ENCODE assay signal across 24 cellular contexts in the genomic region with DNA sequence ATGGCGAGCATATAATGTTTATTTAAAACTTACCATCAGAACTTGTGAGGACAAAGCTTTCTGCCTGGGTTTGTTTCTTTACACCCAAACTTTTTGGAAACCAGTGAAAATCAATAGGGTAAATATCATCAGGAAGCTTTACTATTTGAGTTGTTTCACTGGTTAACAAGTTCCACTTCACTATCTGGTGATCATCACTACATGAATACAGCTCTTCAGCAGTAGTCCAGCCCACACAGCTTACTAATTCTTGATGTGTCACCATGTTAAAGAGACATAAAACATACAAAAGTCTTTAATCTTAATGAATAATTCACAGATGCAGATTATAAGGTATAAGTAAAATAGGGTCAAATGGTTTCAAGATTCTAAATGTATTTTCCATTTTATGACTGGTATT. TPM values are rescaled to one million over a fixed set of nuclear protein-coding genes. Genes with fewer than 3 reads are reported as not detected.
DNase-seq lines count a peak whose midpoint lies in the region; ATAC-seq, FAIRE-seq and TF ChIP-seq lines count a peak whose summit lies in the region.
"Had no signal": no experiment of that assay in that cellular context is flagged by ENCODE, and none has a peak within 500 bp of the region (broad histone marks: within the 10 kb centered on the region; RNA-seq: fewer than 3 reads in every experiment).

No MANE protein-coding gene starts in this region.

- dilution Hi-C loops in keratinocyte (cut with MboI; ENCODE audit: extremely low pct_ligation_motif_present, low sequenced_read_pairs), result no loop called here

- H3K4me3 ChIP-seq in bronchial epithelial cell (ENCODE audit: low read depth, low read length), result no peak overlapping the region
- H3K4me3 ChIP-seq in keratinocyte (ENCODE audit: control insufficient read depth in 2 of 3, extremely low read depth in 1 of 3, insufficient read depth in 2 of 3, low read depth in 1 of 3, low read length in 3 of 3), result no peak overlapping the region
- H3K4me3 ChIP-seq in endodermal cell (ENCODE audit: low read length), result no peak overlapping the region
- H3K4me3 ChIP-seq: BLaER1, pancreas, Peyer's patch, right lobe of liver, thoracic aorta, uterus had no signal

- H3K9me3 ChIP-seq in keratinocyte (ENCODE audit: control insufficient read depth, low read depth, low read length) (no peaks in the 10 kb centered on the region), endodermal cell (ENCODE audit: control insufficient read depth, low read length) (no peaks in the 10 kb centered on the region)
- H3K9me3 ChIP-seq: BLaER1, pancreas, Peyer's patch, right lobe of liver, thoracic aorta, uterus had no signal

- peaks cover 19% of the 10 kb centered on the region for H3K4me1 Mint-ChIP-seq in endodermal cell
- H3K4me1 Mint-ChIP-seq: activated CD8-positive, alpha-beta memory T cell treated with anti-CD3 and anti-CD28 coated beads, Interleukin-2, amount 10 ng/mL, durations not matched to agents 7 days and 5 days had no signal

- TF ChIP-seq CTCF in bronchial epithelial cell (IDR thresholded peaks at IDR 0.05; ENCODE audit: insufficient read depth, low read length, severe bottlenecking), result no peak
- TF ChIP-seq CTCF in keratinocyte (optimal IDR thresholded peaks at IDR 0.05 in 1 of 3, IDR thresholded peaks at IDR 0.05 in 1 of 3, conservative IDR thresholded peaks at IDR 0.05 in 1 of 3; ENCODE audit: extremely low read depth in 1 of 3, insufficient read depth in 2 of 3, low read length in 3 of 3), result no peak
- TF ChIP-seq CTCF in endodermal cell (conservative IDR thresholded peaks at IDR 0.05), result no peak

- H3K4me3 Mint-ChIP-seq in endodermal cell, result no peak overlapping the region
- H3K4me3 Mint-ChIP-seq: activated CD8-positive, alpha-beta memory T cell treated with anti-CD3 and anti-CD28 coated beads, Interleukin-2, amount 10 ng/mL, durations not matched to agents 7 days and 5 days; nephron progenitor cell had no signal

- H3K36me3 ChIP-seq in bronchial epithelial cell (ENCODE audit: control insufficient read depth, insufficient read depth, low read length) (no peaks in the 10 kb centered on the region), keratinocyte (ENCODE audit: control insufficient read depth in 2 of 2, extremely low read depth in 1 of 2, insufficient read depth in 2 of 2, low read length in 2 of 2) (no peaks in the 10 kb centered on the region), endodermal cell (ENCODE audit: control insufficient read depth, insufficient read depth, low read length) (peaks cover 8% of the 10 kb centered on the region)
- H3K36me3 ChIP-seq: pancreas, Peyer's patch, right lobe of liver, thoracic aorta, uterus had no signal

- no peaks in the 10 kb centered on the region for H3K9me1 ChIP-seq in keratinocyte (ENCODE audit: control insufficient read depth, extremely low read depth, insufficient read depth, low read length)

- H3K27me3 Mint-ChIP-seq in endodermal cell (ENCODE audit: insufficient read depth), result no peaks in the 10 kb centered on the region
- H3K27me3 Mint-ChIP-seq: activated CD8-positive, alpha-beta memory T cell treated with anti-CD3 and anti-CD28 coated beads, Interleukin-2, amount 10 ng/mL, durations not matched to agents 7 days and 5 days had no signal

- no peaks in the 10 kb centered on the region for H3K79me2 ChIP-seq in keratinocyte (ENCODE audit: control insufficient read depth, insufficient read depth, low read length)

- FAIRE-seq in bronchial epithelial cell (lab: Jason Lieb, UNC) (no peak), keratinocyte (lab: Jason Lieb, UNC) (peak; percentile 57)
- FAIRE-seq: GM19239, pancreas had no signal

- no peaks in the 10 kb centered on the region for H4K20me1 ChIP-seq in keratinocyte (ENCODE audit: control insufficient read depth, extremely low read depth, insufficient read depth, low read length)
- H4K20me1 ChIP-seq: BLaER1 had no signal

- H3K27me3 ChIP-seq in bronchial epithelial cell (ENCODE audit: control insufficient read depth, insufficient read depth, low read length) (no peaks in the 10 kb centered on the region), keratinocyte (ENCODE audit: control insufficient read depth, extremely low read depth, insufficient read depth, low read length) (no peaks in the 10 kb centered on the region), endodermal cell (ENCODE audit: control insufficient read depth, insufficient read depth, low read length, poor library complexity, severe bottlenecking) (no peaks in the 10 kb centered on the region)
- H3K27me3 ChIP-seq: BLaER1, pancreas, Peyer's patch, right lobe of liver, uterus had no signal

- no peak for ATAC-seq in GM21528 (IDR thresholded peaks at IDR 0.05; ENCODE audit: low FRiP score, unreplicated experiment)
- ATAC-seq: activated CD8-positive, alpha-beta memory T cell treated with anti-CD3 and anti-CD28 coated beads, Interleukin-2, amount 10 ng/mL, durations not matched to agents 7 days and 5 days; pancreas had no signal

- H3K9ac ChIP-seq in keratinocyte (ENCODE audit: control insufficient read depth, extremely low read depth, insufficient read depth, low read length) (no peak overlapping the region), endodermal cell (ENCODE audit: extremely low read depth, low read length, poor library complexity, severe bottlenecking) (no peak overlapping the region)
- H3K9ac ChIP-seq: BLaER1 had no signal

- DNase-seq in COLO829 (ENCODE audit: low spot score) (peak; percentile 57), M059J (ENCODE audit: low read depth) (peak; percentile 27), bronchial epithelial cell (ENCODE audit: low read depth) (peak; percentile 60), keratinocyte (ENCODE audit: low read depth, low spot score) (no peak), superior temporal gyrus (ENCODE audit: extremely low spot score) (no peak), NCI-H1092 (lab: John Stamatoyannopoulos, UW) (no peak), endodermal cell (no peak)
- DNase-seq: activated CD4-positive, alpha-beta T cell treated with anti-CD3 and anti-CD28 coated beads, Interleukin-2, amount 50 U/mL, for 1 hour; activated CD8-positive, alpha-beta memory T cell treated with anti-CD3 and anti-CD28 coated beads, Interleukin-2, amount 10 ng/mL, durations not matched to agents 7 days and 5 days; activated naive CD4-positive, alpha-beta T cell treated with anti-CD3 and anti-CD28 coated beads, Interleukin-2, amount 50 U/mL, for 16 hours; aorta; hypothalamus; NCI-H524; nephron progenitor cell; NK-92 treated with Interleukin-12 subunit alpha and Interleukin-12 subunit beta, amount 100 ng/mL, for 24 hours; pancreas; Peyer's patch; right lobe of liver; stimulated activated naive CD4-positive, alpha-beta T cell treated with Interleukin-2 at 50 U/mL for 16 hours; uterus had no signal

- no peak overlapping the region for H3K27ac ChIP-seq in keratinocyte (ENCODE audit: control insufficient read depth, insufficient read depth, low read length)
- H3K27ac ChIP-seq in endodermal cell (ENCODE audit: low read depth, low read length), result no peak overlapping the region
- H3K27ac ChIP-seq: BLaER1, pancreas, Peyer's patch, right lobe of liver, thoracic aorta, uterus had no signal

- H3K4me1 ChIP-seq in keratinocyte (ENCODE audit: control insufficient read depth, extremely low read depth, insufficient read depth, low read length) (no peaks in the 10 kb centered on the region), endodermal cell (ENCODE audit: control insufficient read depth, insufficient read depth, low read length) (peaks cover 5% of the 10 kb centered on the region)
- H3K4me1 ChIP-seq: BLaER1, pancreas, Peyer's patch, uterus had no signal

- no peaks in the 10 kb centered on the region for H3K9me3 Mint-ChIP-seq in endodermal cell
- H3K9me3 Mint-ChIP-seq: nephron progenitor cell had no signal

- no peak overlapping the region for H3K27ac Mint-ChIP-seq in endodermal cell
- H3K27ac Mint-ChIP-seq: activated CD8-positive, alpha-beta memory T cell treated with anti-CD3 and anti-CD28 coated beads, Interleukin-2, amount 10 ng/mL, durations not matched to agents 7 days and 5 days; nephron progenitor cell had no signal

- no peak overlapping the region for H3K4me2 ChIP-seq in keratinocyte (ENCODE audit: control insufficient read depth, extremely low read depth, insufficient read depth, low read depth, low read length)
- H3K4me2 ChIP-seq: BLaER1 had no signal

- 100% methylated on average over 1 of the region's 1 CpG; no CpG with 5 or more reads in 1 of the 2 experiments for WGBS in endodermal cell (ENCODE audit: insufficient coverage in 1 of 2, insufficient read length in 1 of 2), 2 experiments

- peaks cover 11% of the 10 kb centered on the region for H3K36me3 Mint-ChIP-seq in endodermal cell (ENCODE audit: low read depth)

- no peak overlapping the region for H2AFZ ChIP-seq in keratinocyte (ENCODE audit: control insufficient read depth, low read length)

RNA-seq across cellular contexts. Expression of a gene that starts 17.6 kb away (rescaled TPM):
- 32.4 and 39.9 TPM in 2 replicates for total RNA-seq in M059J (2014; rRNA removed; shearing (Covaris generic))
- total RNA-seq in bronchial epithelial cell (16.5 and 16.8 TPM in 2 replicates), endodermal cell (10 to 100 TPM; 35.0 to 40.6 TPM)
- polyA plus RNA-seq in keratinocyte, result 11.2 to 23.6 TPM (median 12.3 TPM) in 3 replicates
- polyA plus RNA-seq in keratinocyte (2011; ENCODE audit: low read depth), result 15.6 TPM
- polyA plus RNA-seq in keratinocyte (2011; cell fraction: cytosol; rRNA removed), result 8.2 and 13.0 TPM in 2 replicates
- polyA plus RNA-seq in keratinocyte (2011; cell fraction: nucleus; rRNA removed), result 18.8 and 32.7 TPM in 2 replicates
- polyA plus RNA-seq in keratinocyte (2012; ENCODE audit: low replicate concordance), result 5.0 and 12.7 TPM in 2 replicates
- 2.8 to 15.2 TPM (median 5.4 TPM) in 3 replicates for polyA minus RNA-seq in keratinocyte
- 20.9 TPM for polyA minus RNA-seq in keratinocyte (2011; cell fraction: cytosol; rRNA and poly(A)+ RNA removed)
- polyA minus RNA-seq in keratinocyte (2011; cell fraction: nucleus; rRNA and poly(A)+ RNA removed), result 9.4 and 23.5 TPM in 2 replicates
- polyA plus RNA-seq in endodermal cell (2013, experiment 1 of 2), result 39.7 TPM
- polyA plus RNA-seq in endodermal cell (2013, experiment 2 of 2), result 39.5 TPM

RNA-seq across cellular contexts. Expression of a gene that starts 18.0 kb away (rescaled TPM):
- 116 and 164 TPM in 2 replicates for total RNA-seq in M059J (2014; rRNA removed; shearing (Covaris generic))
- total RNA-seq in bronchial epithelial cell (12.1 and 12.8 TPM in 2 replicates), endodermal cell (100 to 1,000 TPM in 1 of 2 donors, 10 to 100 TPM in 1; 97.5 to 139 TPM)
- polyA plus RNA-seq in keratinocyte, result 9.1 to 45.2 TPM (median 32.0 TPM) in 3 replicates
- polyA plus RNA-seq in keratinocyte (2011; ENCODE audit: low read depth), result 49.3 TPM
- 13.1 and 18.1 TPM in 2 replicates for polyA plus RNA-seq in keratinocyte (2011; cell fraction: cytosol; rRNA removed)
- 17.9 and 33.4 TPM in 2 replicates for polyA plus RNA-seq in keratinocyte (2011; cell fraction: nucleus; rRNA removed)
- 10.0 and 34.1 TPM in 2 replicates for polyA plus RNA-seq in keratinocyte (2012; ENCODE audit: low replicate concordance)
- 2.3 to 16.0 TPM (median 4.3 TPM) in 3 replicates for polyA minus RNA-seq in keratinocyte
- 7.7 TPM for polyA minus RNA-seq in keratinocyte (2011; cell fraction: cytosol; rRNA and poly(A)+ RNA removed)
- polyA minus RNA-seq in keratinocyte (2011; cell fraction: nucleus; rRNA and poly(A)+ RNA removed), result 13.7 and 16.4 TPM in 2 replicates
- 180 TPM for polyA plus RNA-seq in endodermal cell (2013, experiment 1 of 2)
- polyA plus RNA-seq in endodermal cell (2013, experiment 2 of 2), result 174 TPM

Comparison
In these comparisons a context has a peak if more than half of its experiments do, and no peak if none do; other contexts are left out.
1. DNase-seq: peak in COLO829 (single experiment), M059J (single experiment) and bronchial epithelial cell (single experiment); none in keratinocyte (single experiment), superior temporal gyrus (single experiment), NCI-H1092 (single experiment) and endodermal cell (single experiment).